In genomic region chr6:12288844-12289654, GRCh38 we compare ENCODE assay signal across 8 cellular contexts. TPM values are rescaled to one million over a fixed set of nuclear protein-coding genes. Genes with fewer than 3 reads are reported as not detected.
DNase-seq lines count a peak whose midpoint lies in the region; ATAC-seq and TF ChIP-seq lines count a peak whose summit lies in the region.

No MANE protein-coding gene starts in this region.

- 35% methylated on average over 10 of the region's 10 CpGs for WGBS in thymus

- no peaks in the 10 kb centered on the region for H4K20me1 ChIP-seq in fibroblast of lung (ENCODE audit: control insufficient read depth, extremely low read depth, insufficient read depth, low read length)

- no peaks in the 10 kb centered on the region for H3K36me3 Mint-ChIP-seq in natural killer cell treated with Interleukin-12 subunit alpha and Interleukin-12 subunit beta and Interleukin-15 and Interleukin-18, amount 100 ng/mL, for 72 hours

- H3K27ac ChIP-seq in C4-2B (no peak overlapping the region), fibroblast of lung (ENCODE audit: insufficient read depth, low read length) (peak overlapping the region; percentile 52), thymus (ENCODE audit: low read depth) (no peak overlapping the region)

- H3K36me3 ChIP-seq in fibroblast of lung (ENCODE audit: control insufficient read depth, insufficient read depth, low read length) (no peaks in the 10 kb centered on the region), thymus (ENCODE audit: control insufficient read depth, insufficient read depth) (no peaks in the 10 kb centered on the region)

- H3K4me1 ChIP-seq in fibroblast of lung (ENCODE audit: control insufficient read depth, extremely low read depth, insufficient read depth, low read length) (peaks cover 3% of the 10 kb centered on the region), thymus (ENCODE audit: control insufficient read depth, insufficient read depth, low read length) (no peaks in the 10 kb centered on the region)

- TF ChIP-seq CTCF in C4-2B (conservative IDR thresholded peaks at IDR 0.05) (peak; percentile 93), fibroblast of lung (conservative IDR thresholded peaks at IDR 0.05 in 1 of 2, IDR thresholded peaks at IDR 0.05 in 1 of 2; ENCODE audit: low read depth in 1 of 2, low read length in 2 of 2) (peak; percentile 92 to 96)

- peak overlapping the region; percentile 57 for H2AFZ ChIP-seq in fibroblast of lung (ENCODE audit: low read length)

- H3K27me3 ChIP-seq in fibroblast of lung (ENCODE audit: control insufficient read depth, insufficient read depth, low read length) (no peaks in the 10 kb centered on the region), thymus (ENCODE audit: control insufficient read depth, insufficient read depth) (peaks cover 26% of the 10 kb centered on the region)

- peaks cover 42 to 61% of the 10 kb centered on the region in 2 donors for H3K27me3 Mint-ChIP-seq in natural killer cell treated with Interleukin-12 subunit alpha and Interleukin-12 subunit beta and Interleukin-15 and Interleukin-18, amount 100 ng/mL, for 72 hours

- H3K4me2 ChIP-seq in fibroblast of lung (ENCODE audit: extremely low read depth, insufficient read depth, low read length) = peak overlapping the region; percentile 86

- H3K9ac ChIP-seq in fibroblast of lung (ENCODE audit: insufficient read depth, low read length) = peak overlapping the region; percentile 35

- peak overlapping the region; percentile 81 for H3K4me3 Mint-ChIP-seq in natural killer cell treated with Interleukin-12 subunit alpha and Interleukin-12 subunit beta and Interleukin-15 and Interleukin-18, amount 100 ng/mL, for 72 hours

- no peaks in the 10 kb centered on the region for H3K9me3 Mint-ChIP-seq in natural killer cell treated with Interleukin-12 subunit alpha and Interleukin-12 subunit beta and Interleukin-15 and Interleukin-18, amount 100 ng/mL, for 72 hours

- peak overlapping the region; percentile 59 to 90 (median 68) for H3K4me3 ChIP-seq in fibroblast of lung (replicated peaks in 1 of 4; ENCODE audit: control extremely low read depth in 1 of 4, insufficient read depth in 1 of 4, low read depth in 3 of 4, low read length in 4 of 4)
- H3K4me3 ChIP-seq in thymus (ENCODE audit: low read length) = peak overlapping the region; percentile 33

- H3K9me3 ChIP-seq in fibroblast of lung (ENCODE audit: control insufficient read depth, insufficient read depth, low read depth, low read length) (no peaks in the 10 kb centered on the region), thymus (ENCODE audit: control insufficient read depth) (no peaks in the 10 kb centered on the region)

- ATAC-seq in natural killer cell treated with Interleukin-12 subunit alpha and Interleukin-12 subunit beta and Interleukin-15 and Interleukin-18, amount 100 ng/mL, for 72 hours = no peak

- no peaks in the 10 kb centered on the region for H3K79me2 ChIP-seq in fibroblast of lung (ENCODE audit: control insufficient read depth, insufficient read depth, low read length)

- peak overlapping the region in 1 of 2 donors; percentile 16 for H3K27ac Mint-ChIP-seq in natural killer cell treated with Interleukin-12 subunit alpha and Interleukin-12 subunit beta and Interleukin-15 and Interleukin-18, amount 100 ng/mL, for 72 hours

- DNase-seq in GOT3 (lab: John Stamatoyannopoulos, UW) (peak; percentile 8), NOMO-1 (lab: John Stamatoyannopoulos, UW; ENCODE audit: unreplicated experiment in 2 of 2) (peak; percentile 35 to 65), activated T-cell treated with anti-CD3 and anti-CD28 coated beads for 1 hour (ENCODE audit: low read depth) (peak; percentile 15), fibroblast of lung (ENCODE audit: low read depth in 2 of 2) (peak; percentile 48 to 61), DMS153 (lab: John Stamatoyannopoulos, UW) (no peak)
- no peak for DNase-seq in natural killer cell treated with Interleukin-12 subunit alpha and Interleukin-12 subunit beta and Interleukin-15 and Interleukin-18, amount 100 ng/mL, for 72 hours (ENCODE audit: low spot score)

- H3K4me1 Mint-ChIP-seq in natural killer cell treated with Interleukin-12 subunit alpha and Interleukin-12 subunit beta and Interleukin-15 and Interleukin-18, amount 100 ng/mL, for 72 hours (ENCODE audit: low read depth in 2 of 2) = peaks cover 14 to 18% of the 10 kb centered on the region in 2 donors

RNA-seq across cellular contexts. Expression of gene EDN1, which starts 1.1 kb away (rescaled TPM):
- 0.17 and 0.26 TPM in 2 replicates for total RNA-seq in fibroblast of lung
- polyA plus RNA-seq in fibroblast of lung (2.7 and 10.1 TPM in 2 replicates), thymus (14.3 TPM)
- 1.4 and 5.4 TPM in 2 replicates for polyA plus RNA-seq in fibroblast of lung (2012)
- polyA minus RNA-seq in fibroblast of lung (ENCODE audit: low replicate concordance) = 1.4 and 2.4 TPM in 2 replicates
- under 1 TPM in 1 of 2 donors, not detected in 1; 0.20 TPM for total RNA-seq in natural killer cell treated with Interleukin-12 subunit alpha and Interleukin-12 subunit beta and Interleukin-15 and Interleukin-18, amount 100 ng/mL, for 72 hours

Comparison
In these comparisons a context has a peak if more than half of its experiments do, and no peak if none do; other contexts are left out.
1. DNase-seq: peak in GOT3 (single experiment), NOMO-1 (2 of 2), activated T-cell treated with anti-CD3 and anti-CD28 coated beads for 1 hour (single experiment) and fibroblast of lung (2 of 2); none in natural killer cell treated with Interleukin-12 subunit alpha and Interleukin-12 subunit beta and Interleukin-15 and Interleukin-18, amount 100 ng/mL, for 72 hours (single experiment) and DMS153 (single experiment).